Comparison of ENCODE assay signal across 21 cellular contexts in genomic region chr5:78507531-78507930, GRCh38.
DNase-seq lines count a peak whose midpoint lies in the region; ATAC-seq and TF ChIP-seq lines count a peak whose summit lies in the region.
"Had no signal": no experiment of that assay in that cellular context is flagged by ENCODE, and none has a peak within 500 bp of the region (broad histone marks: within the 10 kb centered on the region; RNA-seq: fewer than 3 reads in every experiment).

No MANE protein-coding gene starts in this region.

- H3K4me1 Mint-ChIP-seq in MCF 10A (ENCODE audit: insufficient read depth, unreplicated experiment) (peaks cover 24% of the 10 kb centered on the region), WTC11 (peaks cover 74% of the 10 kb centered on the region)
- peaks cover 78% of the 10 kb centered on the region for H3K4me1 Mint-ChIP-seq in dendritic cell treated with granulocyte-macrophage colony-stimulating factor and Interleukin-4, amounts not matched to agents 40 ng/mL and 50 ng/mL, for 4 days (ENCODE audit: low read depth)

- H4K8ac ChIP-seq in mesenchymal stem cell (ENCODE audit: low read length): no peak overlapping the region

- H3K9me3 Mint-ChIP-seq in MCF 10A (ENCODE audit: unreplicated experiment) (no peaks in the 10 kb centered on the region), WTC11 (no peaks in the 10 kb centered on the region)
- H3K9me3 Mint-ChIP-seq in dendritic cell treated with granulocyte-macrophage colony-stimulating factor and Interleukin-4, amounts not matched to agents 40 ng/mL and 50 ng/mL, for 4 days: no peaks in the 10 kb centered on the region
- H3K9me3 Mint-ChIP-seq: activated T-helper 17 cell treated with anti-CD3 and anti-CD28 coated beads, Interleukin-2, amount 50 U/mL, for 72 hours; H9; naive thymus-derived CD4-positive, alpha-beta T cell had no signal

- no peak overlapping the region for H3K14ac ChIP-seq in mesenchymal stem cell (ENCODE audit: low read length in 2 of 2)

- H3K27ac ChIP-seq in mammary epithelial cell (ENCODE audit: insufficient read depth, low read depth, low read length) (no peak overlapping the region), mesenchymal stem cell (ENCODE audit: low read length, poor library complexity, severe bottlenecking) (no peak overlapping the region), thoracic aorta (no peak overlapping the region)
- H3K27ac ChIP-seq: BLaER1 had no signal

- peaks cover 13% of the 10 kb centered on the region for H3K36me3 Mint-ChIP-seq in MCF 10A (ENCODE audit: insufficient read depth, unreplicated experiment)
- peaks cover 57% of the 10 kb centered on the region for H3K36me3 Mint-ChIP-seq in dendritic cell treated with granulocyte-macrophage colony-stimulating factor and Interleukin-4, amounts not matched to agents 40 ng/mL and 50 ng/mL, for 4 days (ENCODE audit: low read depth)
- H3K36me3 Mint-ChIP-seq in WTC11: no peaks in the 10 kb centered on the region
- H3K36me3 Mint-ChIP-seq: naive thymus-derived CD4-positive, alpha-beta T cell had no signal

- H4K91ac ChIP-seq in mesenchymal stem cell (ENCODE audit: low read length): no peak overlapping the region

- CTCF ChIA-PET in MCF 10A (lab: Yijun Ruan, JAX): interaction anchor here (1.0 kb wide), 1 partner anchor 24 kb away, joined by 6 read pairs; no protein-coding TSS in a partner anchor
- CTCF ChIA-PET in mammary epithelial cell (lab: Charles Lee; ENCODE audit: low non-redundant PET): no interaction called here
- CTCF ChIA-PET in WTC11 (lab: Charles Lee): interaction anchor here (2.0 kb wide), 1 partner anchor 392 kb away, joined by 7 read pairs; no protein-coding TSS in a partner anchor

- H3K23ac ChIP-seq in mesenchymal stem cell (ENCODE audit: low read length in 2 of 2): no peak overlapping the region

- H3K27ac Mint-ChIP-seq in MCF 10A (ENCODE audit: low read depth, unreplicated experiment) (peak overlapping the region; percentile 54), WTC11 (no peak overlapping the region)
- H3K27ac Mint-ChIP-seq in dendritic cell treated with granulocyte-macrophage colony-stimulating factor and Interleukin-4, amounts not matched to agents 40 ng/mL and 50 ng/mL, for 4 days: peak overlapping the region; percentile 92
- H3K27ac Mint-ChIP-seq: activated CD4-positive, alpha-beta T cell treated with anti-CD3 and anti-CD28 coated beads for 36 hours; activated T-helper 17 cell treated with anti-CD3 and anti-CD28 coated beads, Interleukin-2, amount 50 U/mL, for 72 hours; naive thymus-derived CD4-positive, alpha-beta T cell had no signal

- H3K4me3 ChIP-seq in mammary epithelial cell (replicated peaks in 1 of 3; ENCODE audit: insufficient read depth in 1 of 3, low read depth in 2 of 3, low read length in 3 of 3) (no peak overlapping the region), mesenchymal stem cell (ENCODE audit: insufficient read depth in 1 of 2, low read depth in 1 of 2, low read length in 2 of 2) (peak overlapping the region in 1 of 2 experiments; percentile 85), thoracic aorta (peak overlapping the region; percentile 73)
- H3K4me3 ChIP-seq: BLaER1 had no signal

- H2AFZ ChIP-seq in mammary epithelial cell (ENCODE audit: low read depth, low read length) (no peak overlapping the region), mesenchymal stem cell (ENCODE audit: low read depth, low read length) (no peak overlapping the region)

- no peaks in the 10 kb centered on the region for H4K20me1 ChIP-seq in mammary epithelial cell (ENCODE audit: insufficient read depth, low read length)
- H4K20me1 ChIP-seq: BLaER1 had no signal

- DNase-seq in MCF 10A (ENCODE audit: unreplicated experiment) (no peak), mammary epithelial cell (no peak), mesenchymal stem cell (peak; percentile 17), thoracic aorta (ENCODE audit: low spot score) (no peak), G401 (ENCODE audit: low spot score) (no peak), WTC11 (ENCODE audit: low spot score) (no peak)
- no peak for DNase-seq in stimulated activated naive CD8-positive, alpha-beta T cell treated with anti-CD3 and anti-CD28 coated beads, Interleukin-15, Interleukin-2, amounts not matched to agents 100 U/mL and 50 U/mL, for 24 hours
- DNase-seq: activated CD4-positive, alpha-beta T cell treated with anti-CD3 and anti-CD28 coated beads for 36 hours; DMS 273 treated with DMSO at 0.1 percent for 48 hours; H9; MV-4-11; naive thymus-derived CD4-positive, alpha-beta T cell; NCI-H187 treated with DMSO at 0.1 percent for 48 hours; NCI-H446; RPMI8226; small intestine; stimulated activated CD4-positive, alpha-beta T cell treated with anti-CD3 and anti-CD28 coated beads, Interleukin-4, amount 100 ng/mL, for 1 hour; stomach had no signal

- no peak overlapping the region for H2AK5ac ChIP-seq in mesenchymal stem cell (ENCODE audit: low read length, severe bottlenecking)

- no peak overlapping the region for H3K4me3 Mint-ChIP-seq in MCF 10A (ENCODE audit: unreplicated experiment)
- H3K4me3 Mint-ChIP-seq in dendritic cell treated with granulocyte-macrophage colony-stimulating factor and Interleukin-4, amounts not matched to agents 40 ng/mL and 50 ng/mL, for 4 days: peak overlapping the region; percentile 79
- no peak overlapping the region for H3K4me3 Mint-ChIP-seq in WTC11
- H3K4me3 Mint-ChIP-seq: activated CD4-positive, alpha-beta T cell treated with anti-CD3 and anti-CD28 coated beads for 36 hours; activated T-helper 17 cell treated with anti-CD3 and anti-CD28 coated beads, Interleukin-2, amount 50 U/mL, for 72 hours; H9; naive thymus-derived CD4-positive, alpha-beta T cell had no signal

- no peak overlapping the region for H2BK120ac ChIP-seq in mesenchymal stem cell (ENCODE audit: low read depth, low read length)

- POLR2A ChIA-PET in MCF 10A (lab: Yijun Ruan, JAX) (interaction anchor here (0.8 to 1.6 kb wide), 2 partner anchors 11 to 22 kb away, joined by 3 read pairs; no protein-coding TSS in a partner anchor), WTC11 (lab: Charles Lee) (no interaction called here)

- H3K27me3 ChIP-seq in mammary epithelial cell (ENCODE audit: insufficient read depth, low read length) (no peaks in the 10 kb centered on the region), mesenchymal stem cell (ENCODE audit: control insufficient read depth in 1 of 2, insufficient read depth in 1 of 2, low read length in 2 of 2) (no peaks in the 10 kb centered on the region), thoracic aorta (replicated peaks; ENCODE audit: insufficient read depth) (no peaks in the 10 kb centered on the region)
- H3K27me3 ChIP-seq: stomach had no signal

- in situ Hi-C loops in mammary epithelial cell (cut with MboI; ENCODE audit: low sequenced_read_pairs in 2 of 2): no loop called here
- in situ Hi-C loops in G401 (cut with HindIII; ENCODE audit: low sequenced_read_pairs): no loop called here

- dilution Hi-C loops in mammary epithelial cell (cut with HindIII; ENCODE audit: low sequenced_read_pairs): no loop called here

- H3K4me1 ChIP-seq in mammary epithelial cell (ENCODE audit: insufficient read depth, low read length) (peaks cover 40% of the 10 kb centered on the region), mesenchymal stem cell (ENCODE audit: control insufficient read depth, insufficient read depth, low read depth, low read length) (peaks cover 12% of the 10 kb centered on the region), thoracic aorta (ENCODE audit: control insufficient read depth in 1 of 2, low read depth in 2 of 2) (peaks cover 31 to 63% of the 10 kb centered on the region in 2 donors)

- H3K79me2 ChIP-seq in mammary epithelial cell (ENCODE audit: insufficient read depth, low read length): peaks cover 83% of the 10 kb centered on the region

- H3K36me3 ChIP-seq in mammary epithelial cell (ENCODE audit: insufficient read depth, low read length) (peaks cover 8% of the 10 kb centered on the region), mesenchymal stem cell (ENCODE audit: control insufficient read depth in 1 of 2, insufficient read depth in 2 of 2, low read depth in 1 of 2, low read length in 2 of 2) (peaks cover 0 to 6% of the 10 kb centered on the region in 2 experiments), thoracic aorta (no peaks in the 10 kb centered on the region)
- H3K36me3 ChIP-seq: BLaER1, stomach had no signal

- no peak overlapping the region for H2BK5ac ChIP-seq in mesenchymal stem cell (ENCODE audit: low read depth, low read length, poor library complexity, severe bottlenecking)

- no peak for TF ChIP-seq CTCF in MCF 10A (IDR thresholded peaks at IDR 0.05; ENCODE audit: unreplicated experiment)
- TF ChIP-seq CTCF in mammary epithelial cell (conservative IDR thresholded peaks at IDR 0.05 in 1 of 2, IDR thresholded peaks at IDR 0.05 in 1 of 2; ENCODE audit: extremely low read depth in 1 of 2, insufficient read depth in 1 of 2, low read depth in 1 of 2, low read length in 2 of 2): no peak
- TF ChIP-seq CTCF in thoracic aorta (IDR thresholded peaks at IDR 0.05): no peak
- no peak for TF ChIP-seq CTCF in WTC11 (IDR thresholded peaks at IDR 0.05)

- peaks cover 16% of the 10 kb centered on the region for H3K79me1 ChIP-seq in mesenchymal stem cell (replicated peaks; ENCODE audit: low read length, poor library complexity, severe bottlenecking)

- intact Hi-C loops in MCF 10A (cut with micrococcal nuclease): no loop called here
- intact Hi-C loops in mammary epithelial cell (cut with micrococcal nuclease): no loop called here
- intact Hi-C loops in dendritic cell treated with granulocyte-macrophage colony-stimulating factor and Interleukin-4, amounts not matched to agents 40 ng/mL and 50 ng/mL, for 4 days (cut with micrococcal nuclease): no loop called here

- no peak overlapping the region for H3K4me2 ChIP-seq in mammary epithelial cell (ENCODE audit: insufficient read depth, low read depth, low read length)
- H3K4me2 ChIP-seq in mesenchymal stem cell (ENCODE audit: low read length, poor library complexity, severe bottlenecking): no peak overlapping the region
- H3K4me2 ChIP-seq: BLaER1 had no signal

- 77% methylated on average over 2 of the region's 2 CpGs for WGBS in mammary epithelial cell (ENCODE audit: low coverage, missing lambda C conversion rate)
- 91% methylated on average over 2 of the region's 2 CpGs for WGBS in mesenchymal stem cell

- H2BK15ac ChIP-seq in mesenchymal stem cell (ENCODE audit: low read depth, poor library complexity, severe bottlenecking): no peak overlapping the region

- H2BK12ac ChIP-seq in mesenchymal stem cell (ENCODE audit: low read length in 2 of 2): no peak overlapping the region

- ATAC-seq in thoracic aorta (ENCODE audit: insufficient number of reproducible peaks, low FRiP score, low read depth): no peak
- ATAC-seq in stimulated activated naive CD8-positive, alpha-beta T cell treated with anti-CD3 and anti-CD28 coated beads, Interleukin-15, Interleukin-2, amounts not matched to agents 100 U/mL and 50 U/mL, for 24 hours: no peak
- no peak for ATAC-seq in WTC11
- ATAC-seq: activated CD4-positive, alpha-beta T cell treated with anti-CD3 and anti-CD28 coated beads for 36 hours; activated T-helper 17 cell treated with anti-CD3 and anti-CD28 coated beads, Interleukin-2, amount 50 U/mL, for 72 hours; naive thymus-derived CD4-positive, alpha-beta T cell had no signal

- BruUV-seq in MCF 10A (replicated peaks; lab: Mats Ljungman, UMichigan) (no TSS peak), mammary epithelial cell (replicated peaks; lab: Mats Ljungman, UMichigan) (no TSS peak)

- H3K9me3 ChIP-seq in mammary epithelial cell (replicated peaks; ENCODE audit: insufficient read depth, low read length) (no peaks in the 10 kb centered on the region), mesenchymal stem cell (ENCODE audit: control insufficient read depth, low read length) (no peaks in the 10 kb centered on the region), thoracic aorta (no peaks in the 10 kb centered on the region)
- H3K9me3 ChIP-seq: BLaER1, stomach had no signal

- H3K27me3 Mint-ChIP-seq in MCF 10A (ENCODE audit: insufficient read depth, unreplicated experiment): no peaks in the 10 kb centered on the region
- no peaks in the 10 kb centered on the region for H3K27me3 Mint-ChIP-seq in dendritic cell treated with granulocyte-macrophage colony-stimulating factor and Interleukin-4, amounts not matched to agents 40 ng/mL and 50 ng/mL, for 4 days
- H3K27me3 Mint-ChIP-seq in WTC11 (ENCODE audit: low read depth): no peaks in the 10 kb centered on the region

- no peak overlapping the region for H3K18ac ChIP-seq in mesenchymal stem cell (ENCODE audit: low read depth in 1 of 2, low read length in 2 of 2)

- H3K9ac ChIP-seq in mammary epithelial cell (ENCODE audit: insufficient read depth, low read length) (no peak overlapping the region), mesenchymal stem cell (ENCODE audit: low read length) (peak overlapping the region; percentile 93)
- H3K9ac ChIP-seq: BLaER1 had no signal

- H3K4ac ChIP-seq in mesenchymal stem cell (ENCODE audit: low read depth in 1 of 2, low read length in 2 of 2): no peak overlapping the region
